ENCODE assay signal across 10 cellular contexts in genomic region chr10:43781480-43782361, GRCh38.
DNase-seq lines count a peak whose midpoint lies in the region; ATAC-seq and TF ChIP-seq lines count a peak whose summit lies in the region.
"Had no signal": no experiment of that assay in that cellular context is flagged by ENCODE, and none has a peak within 500 bp of the region (broad histone marks: within the 10 kb centered on the region; RNA-seq: fewer than 3 reads in every experiment).

No MANE protein-coding gene starts in this region.

- no peaks in the 10 kb centered on the region for H3K27me3 ChIP-seq in osteoblast (ENCODE audit: insufficient read depth, low read length)

- peak overlapping the region; percentile 11 for H2AFZ ChIP-seq in osteoblast (ENCODE audit: low read length)

- no peaks in the 10 kb centered on the region for H3K9me3 ChIP-seq in osteoblast (ENCODE audit: low read depth, low read length)

- ATAC-seq in HG03196 (IDR thresholded peaks at IDR 0.05; ENCODE audit: unreplicated experiment) (peak; percentile 82), GM21367 (IDR thresholded peaks at IDR 0.05; ENCODE audit: unreplicated experiment) (no peak)

- no peaks in the 10 kb centered on the region for H3K79me2 ChIP-seq in osteoblast (ENCODE audit: insufficient read depth, low read length)

- DNase-seq in EL = peak; percentile 46
- peak; percentile 69 for DNase-seq in activated CD8-positive, alpha-beta memory T cell treated with anti-CD3 and anti-CD28 coated beads, Interleukin-2, amount 50 U/mL, for 48 hours
- DNase-seq in osteoblast (ENCODE audit: insufficient read length, low spot score, missing footprints) = peak; percentile 74
- no peak for DNase-seq in cardiac septum (ENCODE audit: low spot score)
- DNase-seq in NCI-H345 treated with DMSO at 0.1 percent for 48 hours (lab: John Stamatoyannopoulos, UW; ENCODE audit: unreplicated experiment) = no peak
- no peak for DNase-seq in NCI-H1048 (lab: John Stamatoyannopoulos, UW)
- DNase-seq: foreskin fibroblast, posterior cingulate gyrus had no signal

- H3K27ac ChIP-seq in osteoblast (ENCODE audit: low read depth, low read length) = no peak overlapping the region

- peak overlapping the region; percentile 21 for H3K4me2 ChIP-seq in osteoblast (ENCODE audit: insufficient read depth, low read length)

- intact Hi-C loops in cardiac septum (cut with DNase I) = no loop called here

- no peak overlapping the region for H3K4me3 ChIP-seq in osteoblast (ENCODE audit: insufficient read depth, low read length)

- TF ChIP-seq CTCF in osteoblast (IDR thresholded peaks at IDR 0.05; ENCODE audit: extremely low read depth, low read depth, low read length) = no peak

- H3K36me3 ChIP-seq in osteoblast (ENCODE audit: insufficient read depth, low read length) = no peaks in the 10 kb centered on the region

- H4K20me1 ChIP-seq in osteoblast (ENCODE audit: insufficient read depth, low read length) = no peaks in the 10 kb centered on the region

- H3K4me1 ChIP-seq in osteoblast (ENCODE audit: insufficient read depth, low read length) = peaks cover 13% of the 10 kb centered on the region

Comparison
In these comparisons a context has a peak if more than half of its experiments do, and no peak if none do; other contexts are left out.
1. DNase-seq: peak in EL (single experiment), activated CD8-positive, alpha-beta memory T cell treated with anti-CD3 and anti-CD28 coated beads, Interleukin-2, amount 50 U/mL, for 48 hours (single experiment) and osteoblast (single experiment); none in cardiac septum (single experiment), NCI-H345 treated with DMSO at 0.1 percent for 48 hours (single experiment) and NCI-H1048 (single experiment).